Comparison of ENCODE assay signal across 18 cellular contexts in the genomic region with DNA sequence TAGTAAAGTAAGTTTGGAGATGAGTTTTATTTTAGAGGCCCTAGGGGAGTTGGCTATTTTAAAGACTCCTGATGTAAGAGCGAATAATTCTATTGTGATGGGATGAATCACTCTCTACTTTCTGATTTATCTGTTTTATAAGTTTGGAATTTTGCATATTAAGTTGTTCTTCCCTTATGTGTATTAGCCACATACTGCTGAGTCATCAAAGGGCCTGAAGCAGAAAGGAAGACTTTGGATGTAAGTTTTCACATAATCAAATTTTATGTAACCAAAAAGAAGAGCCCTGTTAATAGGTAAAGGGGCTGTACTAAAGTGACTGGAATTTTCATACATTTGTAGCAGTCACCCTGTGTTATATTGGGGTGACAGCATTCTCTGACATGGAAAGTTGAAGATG.
DNase-seq lines count a peak whose midpoint lies in the region; ATAC-seq, FAIRE-seq and TF ChIP-seq lines count a peak whose summit lies in the region.
"Had no signal": no experiment of that assay in that cellular context is flagged by ENCODE, and none has a peak within 500 bp of the region (broad histone marks: within the 10 kb centered on the region; RNA-seq: fewer than 3 reads in every experiment).

No MANE protein-coding gene starts in this region.

- no peaks in the 10 kb centered on the region for H3K79me1 ChIP-seq in IMR-90 (ENCODE audit: low read depth in 1 of 2, low read length in 2 of 2)
- H3K79me1 ChIP-seq in H1 (ENCODE audit: low read depth, low read length): peaks cover 10% of the 10 kb centered on the region

- ATAC-seq in IMR-90 (ENCODE audit: low read depth): no peak
- no peak for ATAC-seq in K562
- peak; percentile 47 for ATAC-seq in foreskin keratinocyte
- ATAC-seq in HG03442 (IDR thresholded peaks at IDR 0.05; ENCODE audit: unreplicated experiment): no peak
- ATAC-seq in GM18520 (IDR thresholded peaks at IDR 0.05; ENCODE audit: unreplicated experiment): no peak

- H2BK20ac ChIP-seq in IMR-90 (ENCODE audit: low read depth, low read length): no peak overlapping the region
- H2BK20ac ChIP-seq in H1 (ENCODE audit: low read length): no peak overlapping the region

- H2AK9ac ChIP-seq in IMR-90 (replicated peaks; ENCODE audit: low read depth, low read length, poor library complexity): no peak overlapping the region

- no peaks in the 10 kb centered on the region for H3K9me3 ChIP-seq in IMR-90 (ENCODE audit: control insufficient read depth, insufficient read depth, low read length)
- H3K9me3 ChIP-seq in K562 (replicated peaks; ENCODE audit: control insufficient read depth, insufficient read depth, low read depth, low read length): no peaks in the 10 kb centered on the region
- H3K9me3 ChIP-seq in H1 (ENCODE audit: insufficient read depth in 2 of 2, low read depth in 1 of 2, low read length in 1 of 2): peaks cover 2 to 3% of the 10 kb centered on the region in 2 experiments; a peak in 3 of 4 replicates
- H3K9me3 ChIP-seq: HAP-1 had no signal

- WGBS in IMR-90 (ENCODE audit: extremely low coverage in 2 of 2, insufficient read length in 1 of 2), 2 experiments: no CpG with 5 or more reads among the region's 1 CpG
- WGBS in K562 (ENCODE audit: insufficient coverage, low coverage, missing lambda C conversion rate): 0% methylated on average over 1 of the region's 1 CpG
- 83% methylated on average over 1 of the region's 1 CpG; no CpG with 5 or more reads in 1 of the 2 experiments for WGBS in H1 (ENCODE audit: extremely low coverage in 1 of 2, insufficient coverage in 1 of 2, insufficient read length in 1 of 2, insufficient replicate concordance in 2 of 2, low coverage in 1 of 2, low lambda C conversion rate in 2 of 2, missing lambda C conversion rate in 1 of 2), 2 experiments

- DNase-seq in IMR-90 (no peak), K562 (ENCODE audit: extremely low read depth in 1 of 4, low spot score in 3 of 4) (no peak), H1 (ENCODE audit: low read depth in 1 of 2, low spot score in 2 of 2) (no peak), foreskin keratinocyte (peak in 1 of 2 donors; percentile 10), NCI-H82 (lab: John Stamatoyannopoulos, UW) (no peak), SW 1271 (lab: John Stamatoyannopoulos, UW) (no peak)
- DNase-seq: AML-193; Caco-2; CD4-positive, alpha-beta T cell had no signal

- no peak overlapping the region for H4K8ac ChIP-seq in IMR-90 (ENCODE audit: low read depth in 2 of 2, low read length in 2 of 2)
- H4K8ac ChIP-seq in H1 (ENCODE audit: extremely low read depth, insufficient read depth, low read length): no peak overlapping the region

- H3K4me2 ChIP-seq in IMR-90 (ENCODE audit: low read depth, low read length): no peak overlapping the region
- H3K4me2 ChIP-seq in K562 (ENCODE audit: insufficient read depth, low read length): no peak overlapping the region
- H3K4me2 ChIP-seq in H1 (ENCODE audit: insufficient read depth in 1 of 2, low read depth in 2 of 2, low read length in 2 of 2): no peak overlapping the region

- no peak for FAIRE-seq in K562 (lab: Jason Lieb, UNC)
- FAIRE-seq in H1 (lab: Jason Lieb, UNC): no peak
- FAIRE-seq: A204.1, D721Med, G401.6, GM12891, HTR-8/SVneo had no signal

- no peak overlapping the region for H3K4me3 ChIP-seq in IMR-90 (ENCODE audit: insufficient read depth, low read depth, low read length)
- H3K4me3 ChIP-seq in K562: no peak overlapping the region
- H3K4me3 ChIP-seq in H1 (ENCODE audit: extremely low read depth in 1 of 4, insufficient read depth in 2 of 4, low read depth in 3 of 4, low read length in 4 of 4): no peak overlapping the region
- H3K4me3 ChIP-seq: HAP-1 had no signal

- no peak overlapping the region for H2BK15ac ChIP-seq in IMR-90 (ENCODE audit: low read depth, low read length)
- H2BK15ac ChIP-seq in H1 (ENCODE audit: low read length): no peak overlapping the region

- H2AFZ ChIP-seq in IMR-90 (replicated peaks; ENCODE audit: low read length, poor library complexity) (no peak overlapping the region), K562 (ENCODE audit: low read depth, low read length) (no peak overlapping the region), H1 (ENCODE audit: low read length) (no peak overlapping the region)

- no peak overlapping the region for H2BK12ac ChIP-seq in H1 (ENCODE audit: low read depth, low read length)

- H2BK5ac ChIP-seq in IMR-90 (ENCODE audit: low read depth, low read length, poor library complexity, severe bottlenecking) (no peak overlapping the region), H1 (ENCODE audit: low read depth, low read length) (no peak overlapping the region)

- no peaks in the 10 kb centered on the region for H3K4me1 ChIP-seq in IMR-90 (ENCODE audit: control insufficient read depth, insufficient read depth, low read length)
- H3K4me1 ChIP-seq in K562 (replicated peaks in 1 of 2; ENCODE audit: control insufficient read depth in 2 of 2, insufficient read depth in 2 of 2, low read length in 2 of 2): no peaks in the 10 kb centered on the region
- H3K4me1 ChIP-seq in H1 (replicated peaks in 1 of 4; ENCODE audit: control insufficient read depth in 3 of 4, insufficient read depth in 4 of 4, low read length in 3 of 4): peaks cover 0 to 7% (median 4%) of the 10 kb centered on the region in 4 experiments; a peak in 4 of 7 replicates
- no peaks in the 10 kb centered on the region for H3K4me1 ChIP-seq in foreskin keratinocyte
- H3K4me1 ChIP-seq: Caco-2, HAP-1 had no signal

- H3K23ac ChIP-seq in IMR-90 (ENCODE audit: low read depth, low read length) (no peak overlapping the region), H1 (ENCODE audit: insufficient read length) (no peak overlapping the region)

- H3K56ac ChIP-seq in IMR-90 (ENCODE audit: extremely low read depth, insufficient read depth, low read length) (no peak overlapping the region), H1 (replicated peaks; ENCODE audit: insufficient read length, low read depth, low read length) (no peak overlapping the region)

- TF ChIP-seq RAD21 in IMR-90 (IDR thresholded peaks at IDR 0.05; ENCODE audit: low read length): no peak
- TF ChIP-seq RAD21 in K562 (CRISPR knock-in tag; conservative IDR thresholded peaks at IDR 0.05 in 1 of 2, IDR thresholded peaks at IDR 0.05 in 1 of 2): no peak
- no peak for TF ChIP-seq RAD21 in H1 (IDR thresholded peaks at IDR 0.05 in 1 of 2, conservative IDR thresholded peaks at IDR 0.05 in 1 of 2; ENCODE audit: low read depth in 2 of 2, low read length in 2 of 2)

- H3K36me3 ChIP-seq in IMR-90 (ENCODE audit: control insufficient read depth, insufficient read depth, low read length) (no peaks in the 10 kb centered on the region), K562 (ENCODE audit: control insufficient read depth, insufficient read depth, low read length) (no peaks in the 10 kb centered on the region), H1 (ENCODE audit: control insufficient read depth in 2 of 4, insufficient read depth in 4 of 4, low read length in 3 of 4) (peaks cover 0 to 26% (median 11%) of the 10 kb centered on the region in 4 experiments; a peak in 3 of 8 replicates)
- H3K36me3 ChIP-seq: HAP-1 had no signal

- dilution Hi-C loops in IMR-90 (cut with HindIII; ENCODE audit: low sequenced_read_pairs, unreplicated experiment): no loop called here

- H3K27me3 ChIP-seq in IMR-90 (ENCODE audit: control insufficient read depth, insufficient read depth, low read length): no peaks in the 10 kb centered on the region
- no peaks in the 10 kb centered on the region for H3K27me3 ChIP-seq in K562 (ENCODE audit: control insufficient read depth in 2 of 2, insufficient read depth in 2 of 2, low read length in 2 of 2)
- H3K27me3 ChIP-seq in H1 (replicated peaks in 1 of 4; ENCODE audit: control insufficient read depth in 3 of 4, extremely low read depth in 1 of 4, insufficient read depth in 3 of 4, low read length in 3 of 4): no peaks in the 10 kb centered on the region
- no peaks in the 10 kb centered on the region for H3K27me3 ChIP-seq in foreskin keratinocyte

- POLR2A ChIA-PET in IMR-90 (lab: Charles Lee; ENCODE audit: unreplicated experiment): no interaction called here
- POLR2A ChIA-PET in K562 (lab: Yijun Ruan, JAX): interaction anchor here (0.8 kb wide), 1 partner anchor 777 kb away, joined by 3 read pairs; no protein-coding TSS in a partner anchor
- POLR2A ChIA-PET in H1 (lab: Charles Lee; ENCODE audit: partially characterized antibody): no interaction called here

- H3K14ac ChIP-seq in IMR-90 (replicated peaks; ENCODE audit: low read depth, low read length) (no peak overlapping the region), H1 (ENCODE audit: insufficient read length) (no peak overlapping the region)

- no peak overlapping the region for H3K4ac ChIP-seq in IMR-90 (ENCODE audit: low read depth, low read length)
- no peak overlapping the region for H3K4ac ChIP-seq in H1 (replicated peaks; ENCODE audit: insufficient read length, low read depth, low read length)

- H3K18ac ChIP-seq in IMR-90 (ENCODE audit: low read depth, low read length) (no peak overlapping the region), H1 (ENCODE audit: extremely low read depth, low read length) (no peak overlapping the region)

- H3K79me2 ChIP-seq in K562 (ENCODE audit: control insufficient read depth, insufficient read depth, low read length) (no peaks in the 10 kb centered on the region), H1 (ENCODE audit: control insufficient read depth in 1 of 2, insufficient read depth in 2 of 2, low read length in 2 of 2) (peaks cover 4 to 87% of the 10 kb centered on the region in 2 experiments)

- H2AK5ac ChIP-seq in IMR-90 (ENCODE audit: low read depth, low read length) (no peak overlapping the region), H1 (ENCODE audit: low read depth, low read length) (no peak overlapping the region)

- no peak for TF ChIP-seq POLR2A in IMR-90 (IDR thresholded peaks at IDR 0.05; ENCODE audit: low read depth, low read length)
- TF ChIP-seq POLR2A in K562 (conservative IDR thresholded peaks at IDR 0.05): no peak
- no peak for TF ChIP-seq POLR2A in H1 (IDR thresholded peaks at IDR 0.05; ENCODE audit: control extremely low read depth in 1 of 2, low read depth in 2 of 2, low read length in 2 of 2)

- CTCF ChIA-PET in IMR-90 (lab: Yijun Ruan, JAX): no interaction called here
- CTCF ChIA-PET in K562 (lab: Yijun Ruan, JAX; ENCODE audit: low intra/inter-chr PET ratio): no interaction called here
- CTCF ChIA-PET in H1 (lab: Charles Lee; ENCODE audit: partially characterized antibody): interaction anchor here (1.6 kb wide), 1 partner anchor 215 kb away, joined by 4 read pairs; no protein-coding TSS in a partner anchor

- intact Hi-C loops in IMR-90 (cut with micrococcal nuclease) (no loop called here), K562 (cut with micrococcal nuclease) (no loop called here)

- no peaks in the 10 kb centered on the region for H4K20me1 ChIP-seq in IMR-90 (ENCODE audit: insufficient read depth, low read length)
- no peaks in the 10 kb centered on the region for H4K20me1 ChIP-seq in K562 (replicated peaks; ENCODE audit: control insufficient read depth, insufficient read depth, low read length)
- H4K20me1 ChIP-seq in H1 (replicated peaks in 1 of 2; ENCODE audit: control insufficient read depth in 1 of 2, insufficient read depth in 2 of 2, low read length in 2 of 2): peaks cover 0 to 4% of the 10 kb centered on the region in 2 experiments

- in situ Hi-C loops in IMR-90 (cut with MboI; ENCODE audit: low sequenced_read_pairs) (no loop called here), K562 (cut with MboI) (no loop called here)

- no peaks in the 10 kb centered on the region; the same call in 1 of the 2 replicates for H3K23me2 ChIP-seq in H1 (ENCODE audit: low read depth, low read length)

- BruUV-seq in IMR-90 (replicated peaks; lab: Mats Ljungman, UMichigan) (no TSS peak), K562 (replicated peaks; lab: Mats Ljungman, UMichigan) (no TSS peak)

- H4K91ac ChIP-seq in IMR-90 (ENCODE audit: insufficient read depth, low read depth, low read length) (no peak overlapping the region), H1 (replicated peaks; ENCODE audit: insufficient read length, low read length) (no peak overlapping the region)

- no peak overlapping the region for H2BK120ac ChIP-seq in IMR-90 (ENCODE audit: low read depth, low read length)
- H2BK120ac ChIP-seq in H1 (replicated peaks; ENCODE audit: low read depth, low read length): no peak overlapping the region

- H3K9ac ChIP-seq in IMR-90 (ENCODE audit: low read depth, low read length): no peak overlapping the region
- no peak overlapping the region for H3K9ac ChIP-seq in K562 (ENCODE audit: insufficient read depth in 1 of 2, low read depth in 2 of 2, low read length in 2 of 2)
- no peak overlapping the region for H3K9ac ChIP-seq in H1 (replicated peaks in 1 of 4; ENCODE audit: extremely low read depth in 1 of 4, low read depth in 3 of 4, low read length in 3 of 4)

- no peak overlapping the region for H4K5ac ChIP-seq in IMR-90 (ENCODE audit: low read depth, low read length)
- no peak overlapping the region for H4K5ac ChIP-seq in H1 (ENCODE audit: insufficient read length, low read depth, low read length)

- no peaks in the 10 kb centered on the region for H3K9me1 ChIP-seq in IMR-90 (ENCODE audit: insufficient read depth, low read length)
- no peaks in the 10 kb centered on the region for H3K9me1 ChIP-seq in K562 (ENCODE audit: control insufficient read depth, insufficient read depth, low read length)

- TF ChIP-seq EP300 in K562 (IDR thresholded peaks at IDR 0.05; ENCODE audit: low read length) (no peak), H1 (IDR thresholded peaks at IDR 0.05; ENCODE audit: borderline replicate concordance in 1 of 2, low read depth in 2 of 2, low read length in 2 of 2) (no peak)

- no peak for TF ChIP-seq CTCF in IMR-90 (conservative IDR thresholded peaks at IDR 0.05; ENCODE audit: low read depth, low read length)
- no peak for TF ChIP-seq CTCF in K562 (IDR thresholded peaks at IDR 0.05 in 2 of 3, conservative IDR thresholded peaks at IDR 0.05 in 1 of 3; ENCODE audit: insufficient read depth in 2 of 3, low read depth in 1 of 3, low read length in 3 of 3)
- TF ChIP-seq CTCF in H1 (IDR thresholded peaks at IDR 0.05; ENCODE audit: control extremely low read depth in 1 of 3, insufficient read depth in 1 of 3, low read depth in 1 of 3, low read length in 3 of 3): no peak
- TF ChIP-seq CTCF in foreskin keratinocyte (conservative IDR thresholded peaks at IDR 0.05): no peak

- H3K27ac ChIP-seq in IMR-90 (ENCODE audit: insufficient read depth, low read length) (no peak overlapping the region), K562 (ENCODE audit: extremely low read depth, low read depth, low read length) (no peak overlapping the region), H1 (ENCODE audit: low read depth, low read length) (no peak overlapping the region), foreskin keratinocyte (no peak overlapping the region)
- H3K27ac ChIP-seq: C4-2B had no signal
